Comparison of ENCODE assay signal across 28 cellular contexts in genomic region chr2:17163628-17164027, GRCh38.
"Had no signal": no experiment of that assay in that cellular context is flagged by ENCODE, and none has a peak within 500 bp of the region (broad histone marks: within the 10 kb centered on the region; RNA-seq: fewer than 3 reads in every experiment).

No MANE protein-coding gene starts in this region.

- ATAC-seq: activated CD4-positive, alpha-beta T cell treated with anti-CD3 and anti-CD28 coated beads for 36 hours; activated CD8-positive, alpha-beta memory T cell treated with anti-CD3 and anti-CD28 coated beads, Interleukin-2, amount 10 ng/mL, durations not matched to agents 7 days and 5 days; activated CD8-positive, alpha-beta T cell treated with anti-CD3 and anti-CD28 coated beads, Interleukin-2, amount 10 ng/mL, durations not matched to agents 7 days and 5 days; activated naive CD8-positive, alpha-beta T cell treated with anti-CD3 and anti-CD28 coated beads, Interleukin-2, amount 50 U/mL, for 24 hours; body of pancreas; gastroesophageal sphincter; T-helper 17 cell had no signal

- DNase-seq: activated CD4-positive, alpha-beta memory T cell treated with anti-CD3 and anti-CD28 coated beads for 36 hours; activated CD4-positive, alpha-beta T cell treated with anti-CD3 and anti-CD28 coated beads for 36 hours; activated CD4-positive, alpha-beta T cell treated with anti-CD3 and anti-CD28 coated beads, Interleukin-2, amount 10 ng/mL, durations not matched to agents 24 days and 14 days; activated CD4-positive, CD25-positive, alpha-beta regulatory T cell; activated CD4-positive, CD25-positive, alpha-beta regulatory T cell treated with anti-CD3 and anti-CD28 coated beads, Interleukin-2, amount 50 U/mL, for 72 hours; activated CD8-positive, alpha-beta memory T cell treated with anti-CD3 and anti-CD28 coated beads, Interleukin-2, amount 10 ng/mL, durations not matched to agents 7 days and 5 days; activated CD8-positive, alpha-beta memory T cell treated with anti-CD3 and anti-CD28 coated beads, Interleukin-2, amount 50 U/mL, for 4 hours; activated CD8-positive, alpha-beta T cell treated with anti-CD3 and anti-CD28 coated beads, Interleukin-2, amount 10 ng/mL, durations not matched to agents 7 days and 5 days; activated effector memory CD4-positive, alpha-beta T cell treated with anti-CD3 and anti-CD28 coated beads, Interleukin-2, amount 50 U/mL, for 16 hours; activated naive CD4-positive, alpha-beta T cell treated with anti-CD3 and anti-CD28 coated beads for 36 hours; activated naive CD8-positive, alpha-beta T cell treated with anti-CD3 and anti-CD28 coated beads for 36 hours; activated naive CD8-positive, alpha-beta T cell treated with anti-CD3 and anti-CD28 coated beads, Interleukin-2, amount 50 U/mL, for 24 hours; activated T-cell treated with anti-CD3 and anti-CD28 coated beads, Interleukin-2, amount 50 U/mL, for 1 hour; activated T-cell treated with anti-CD3 and anti-CD28 coated beads, Interleukin-2, amount 50 U/mL, for 48 hours; adrenal gland; amygdala; aorta; body of pancreas; caudate nucleus; colonic mucosa; effector CD8-positive, alpha-beta T cell; esophagus squamous epithelium; foreskin melanocyte; head of caudate nucleus; T-helper 1 cell; T-helper 17 cell; T1000 had no signal
